In the genomic region with DNA sequence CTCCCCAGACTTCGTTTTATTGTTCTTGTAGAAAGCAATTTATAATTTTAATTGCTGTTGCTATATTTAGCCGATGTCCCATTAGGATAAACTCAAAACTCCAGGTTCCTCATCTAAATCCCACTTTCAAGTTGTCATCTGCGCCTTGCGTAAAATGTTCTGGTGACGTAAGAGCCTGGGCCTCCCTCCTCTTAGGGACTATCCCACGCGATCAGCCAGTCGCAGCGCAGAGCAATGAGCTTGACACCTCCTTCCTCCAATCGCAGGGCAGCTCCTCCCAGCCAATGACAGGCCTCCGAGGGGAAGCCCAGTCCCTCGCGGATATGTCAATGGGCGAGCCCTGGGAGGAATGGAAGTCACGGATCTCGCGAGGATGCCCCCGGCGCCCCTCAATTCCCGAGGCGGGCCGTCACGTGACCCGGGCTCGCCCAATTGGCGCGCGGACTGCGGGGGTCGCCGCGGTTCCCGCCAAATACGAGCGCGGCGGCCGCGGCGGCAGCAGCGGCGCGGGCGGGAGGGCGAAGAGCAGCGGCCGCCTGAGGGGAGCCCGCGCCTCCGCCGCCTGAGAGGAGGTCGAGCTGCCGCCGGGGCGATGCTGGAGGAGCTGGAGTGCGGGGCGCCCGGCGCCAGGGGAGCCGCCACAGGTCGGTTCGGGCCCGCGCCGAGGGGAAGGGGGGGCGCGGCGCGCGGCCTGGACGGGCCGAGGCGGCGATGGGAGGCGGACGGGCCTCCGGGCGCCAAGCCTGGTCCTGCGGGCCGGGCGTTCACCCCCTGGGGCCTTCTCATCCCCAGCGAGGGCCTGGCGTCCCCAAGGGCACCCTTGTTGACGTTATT, we compare ENCODE assay signal across 8 cellular contexts. TPM values are rescaled to one million over a fixed set of nuclear protein-coding genes. Genes with fewer than 3 reads are reported as not detected.
DNase-seq lines count a peak whose midpoint lies in the region; ATAC-seq and TF ChIP-seq lines count a peak whose summit lies in the region.

A gene with protein sequence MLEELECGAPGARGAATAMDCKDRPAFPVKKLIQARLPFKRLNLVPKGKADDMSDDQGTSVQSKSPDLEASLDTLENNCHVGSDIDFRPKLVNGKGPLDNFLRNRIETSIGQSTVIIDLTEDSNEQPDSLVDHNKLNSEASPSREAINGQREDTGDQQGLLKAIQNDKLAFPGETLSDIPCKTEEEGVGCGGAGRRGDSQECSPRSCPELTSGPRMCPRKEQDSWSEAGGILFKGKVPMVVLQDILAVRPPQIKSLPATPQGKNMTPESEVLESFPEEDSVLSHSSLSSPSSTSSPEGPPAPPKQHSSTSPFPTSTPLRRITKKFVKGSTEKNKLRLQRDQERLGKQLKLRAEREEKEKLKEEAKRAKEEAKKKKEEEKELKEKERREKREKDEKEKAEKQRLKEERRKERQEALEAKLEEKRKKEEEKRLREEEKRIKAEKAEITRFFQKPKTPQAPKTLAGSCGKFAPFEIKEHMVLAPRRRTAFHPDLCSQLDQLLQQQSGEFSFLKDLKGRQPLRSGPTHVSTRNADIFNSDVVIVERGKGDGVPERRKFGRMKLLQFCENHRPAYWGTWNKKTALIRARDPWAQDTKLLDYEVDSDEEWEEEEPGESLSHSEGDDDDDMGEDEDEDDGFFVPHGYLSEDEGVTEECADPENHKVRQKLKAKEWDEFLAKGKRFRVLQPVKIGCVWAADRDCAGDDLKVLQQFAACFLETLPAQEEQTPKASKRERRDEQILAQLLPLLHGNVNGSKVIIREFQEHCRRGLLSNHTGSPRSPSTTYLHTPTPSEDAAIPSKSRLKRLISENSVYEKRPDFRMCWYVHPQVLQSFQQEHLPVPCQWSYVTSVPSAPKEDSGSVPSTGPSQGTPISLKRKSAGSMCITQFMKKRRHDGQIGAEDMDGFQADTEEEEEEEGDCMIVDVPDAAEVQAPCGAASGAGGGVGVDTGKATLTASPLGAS (plus strand): TSS at position 470 of the 834 bp plus-strand sequence. CDS start 123 bp downstream, at position 593.

- no peaks in the 10 kb centered on the region for H3K36me3 Mint-ChIP-seq in activated naive CD4-positive, alpha-beta T cell treated with anti-CD3 and anti-CD28 coated beads, Interleukin-2, amount 50 U/mL, for 24 hours

- peak within 1 kb of the TSS; percentile 99 for H3K27ac Mint-ChIP-seq in activated naive CD4-positive, alpha-beta T cell treated with anti-CD3 and anti-CD28 coated beads, Interleukin-2, amount 50 U/mL, for 24 hours

- peak within 1 kb of the TSS; percentile 73 to 90 for H3K27ac ChIP-seq in testis

- intact Hi-C loops in testis (cut with DNase I; ENCODE audit: low total_unique reads), result loop anchor here (10.0 kb wide), 1 partner anchor 52 kb away; a partner anchor contains a TSS

- H3K4me3 ChIP-seq in GM06990 (replicated peaks; ENCODE audit: low read depth, low read length) (peak within 1 kb of the TSS; percentile 91), testis (peak within 1 kb of the TSS; percentile 69 to 81)

- H3K27me3 Mint-ChIP-seq in activated naive CD4-positive, alpha-beta T cell treated with anti-CD3 and anti-CD28 coated beads, Interleukin-2, amount 50 U/mL, for 24 hours, result no peaks in the 10 kb centered on the region

- peaks cover 25% of the 10 kb centered on the region for H3K4me1 ChIP-seq in testis

- H3K36me3 ChIP-seq in GM06990 (ENCODE audit: control insufficient read depth, insufficient read depth, low read length) (peaks cover 1% of the 10 kb centered on the region; the same call in 1 of the 2 replicates), testis (ENCODE audit: low read depth, missing control alignments) (no peaks in the 10 kb centered on the region)

- TF ChIP-seq CTCF in GM06990 (IDR thresholded peaks at IDR 0.05; ENCODE audit: insufficient read depth, low read length, poor library complexity, severe bottlenecking) (no peak), testis (IDR thresholded peaks at IDR 0.05) (no peak)

- DNase-seq in GM06990 (ENCODE audit: extremely low read depth, insufficient read length) (peak; percentile 98), NCI-H1092 (lab: John Stamatoyannopoulos, UW) (peak; percentile 100), glomerular endothelial cell (ENCODE audit: extremely low read depth, low read depth, low spot score) (peak; percentile 97), occipital lobe (lab: John Stamatoyannopoulos, UW) (peak; percentile 100), testis (peak; percentile 100)

- H3K27me3 ChIP-seq in GM06990 (replicated peaks; ENCODE audit: control insufficient read depth, insufficient read depth, low read length), result no peaks in the 10 kb centered on the region
- H3K27me3 ChIP-seq in testis, result no peaks in the 10 kb centered on the region

- TF ChIP-seq POLR2A in testis (IDR thresholded peaks at IDR 0.05), result peak; percentile 66

- peak within 1 kb of the TSS; percentile 92 for H3K4me3 Mint-ChIP-seq in activated naive CD4-positive, alpha-beta T cell treated with anti-CD3 and anti-CD28 coated beads, Interleukin-2, amount 50 U/mL, for 24 hours

- H3K9me3 ChIP-seq in testis, result no peaks in the 10 kb centered on the region

- ATAC-seq in HG02588 (IDR thresholded peaks at IDR 0.05; ENCODE audit: unreplicated experiment) (peak; percentile 74), SK-N-SH treated with all-trans-retinoic acid at 6 μM for 48 hours (peak; percentile 97)

- no peaks in the 10 kb centered on the region for H3K9me3 Mint-ChIP-seq in activated naive CD4-positive, alpha-beta T cell treated with anti-CD3 and anti-CD28 coated beads, Interleukin-2, amount 50 U/mL, for 24 hours

- peaks cover 46% of the 10 kb centered on the region for H3K4me1 Mint-ChIP-seq in activated naive CD4-positive, alpha-beta T cell treated with anti-CD3 and anti-CD28 coated beads, Interleukin-2, amount 50 U/mL, for 24 hours

- WGBS in testis, 2 donors, result 0 to 2% methylated on average over 13 to 31 of the region's 84 CpGs

TF ChIP-seq in SK-N-SH treated with all-trans-retinoic acid at 6 μM for 48 hours, 23 proteins besides CTCF, POLR2A, EP300 and RAD21:
- TF ChIP-seq OSR1 (CRISPR knock-in tag; IDR thresholded peaks at IDR 0.05) (no peak), ZNF70 (CRISPR knock-in tag; IDR thresholded peaks at IDR 0.05) (no peak), ARNTL (CRISPR knock-in tag; IDR thresholded peaks at IDR 0.05; ENCODE audit: borderline replicate concordance, low read depth) (no peak), RARB (CRISPR knock-in tag; IDR thresholded peaks at IDR 0.05) (no peak), GLIS3 (CRISPR knock-in tag; IDR thresholded peaks at IDR 0.05) (no peak)

RNA-seq across cellular contexts. Expression of the gene that starts here (rescaled TPM):
- total RNA-seq in glomerular endothelial cell, result 8.0 and 12.5 TPM in 2 replicates
- total RNA-seq in occipital lobe, result 6.2 TPM
- 10 to 100 TPM; 28.6 to 37.7 TPM for total RNA-seq in testis
- 24.1 TPM for polyA plus RNA-seq in testis (ENCODE audit: insufficient read depth, low read depth, low replicate concordance)

Comparison
In these comparisons a context has a peak if more than half of its experiments do, and no peak if none do; other contexts are left out.
1. Peak in every context shown above with its lines: DNase-seq, ATAC-seq, H3K4me3 ChIP-seq and H3K27ac ChIP-seq.